In genomic region chr4:83112678-83113428, GRCh38 we compare ENCODE assay signal across 9 cellular contexts. TPM values are rescaled to one million over a fixed set of nuclear protein-coding genes. Genes with fewer than 3 reads are reported as not detected.
DNase-seq lines count a peak whose midpoint lies in the region; ATAC-seq and TF ChIP-seq lines count a peak whose summit lies in the region.
"Had no signal": no experiment of that assay in that cellular context is flagged by ENCODE, and none has a peak within 500 bp of the region (broad histone marks: within the 10 kb centered on the region; RNA-seq: fewer than 3 reads in every experiment).

No MANE protein-coding gene starts in this region.

- H3K4me1 Mint-ChIP-seq in activated naive CD8-positive, alpha-beta T cell treated with anti-CD3 and anti-CD28 coated beads, Interleukin-2, amount 50 U/mL, for 24 hours, result peaks cover 59% of the 10 kb centered on the region
- H3K4me1 Mint-ChIP-seq in chondrocyte (ENCODE audit: low read depth), result peaks cover 9% of the 10 kb centered on the region

- no peaks in the 10 kb centered on the region for H3K27me3 Mint-ChIP-seq in activated naive CD8-positive, alpha-beta T cell treated with anti-CD3 and anti-CD28 coated beads, Interleukin-2, amount 50 U/mL, for 24 hours
- H3K27me3 Mint-ChIP-seq in chondrocyte (ENCODE audit: low read depth), result no peaks in the 10 kb centered on the region

- ATAC-seq in activated naive CD8-positive, alpha-beta T cell treated with anti-CD3 and anti-CD28 coated beads, Interleukin-2, amount 50 U/mL, for 24 hours, result peak; percentile 25
- ATAC-seq in HG02759 (IDR thresholded peaks at IDR 0.05; ENCODE audit: unreplicated experiment), result no peak

- no peaks in the 10 kb centered on the region for H3K9me3 Mint-ChIP-seq in activated naive CD8-positive, alpha-beta T cell treated with anti-CD3 and anti-CD28 coated beads, Interleukin-2, amount 50 U/mL, for 24 hours
- no peaks in the 10 kb centered on the region for H3K9me3 Mint-ChIP-seq in chondrocyte (ENCODE audit: low read depth)

- H3K4me3 Mint-ChIP-seq in activated naive CD8-positive, alpha-beta T cell treated with anti-CD3 and anti-CD28 coated beads, Interleukin-2, amount 50 U/mL, for 24 hours, result peak overlapping the region; percentile 89
- H3K4me3 Mint-ChIP-seq in chondrocyte (ENCODE audit: unreplicated experiment), result no peak overlapping the region

- H3K27ac Mint-ChIP-seq in activated naive CD8-positive, alpha-beta T cell treated with anti-CD3 and anti-CD28 coated beads, Interleukin-2, amount 50 U/mL, for 24 hours, result peak overlapping the region; percentile 95
- H3K27ac Mint-ChIP-seq in chondrocyte (ENCODE audit: unreplicated experiment), result no peak overlapping the region

- H3K4me3 ChIP-seq in GM08714 (ENCODE audit: low read length), result peak overlapping the region; percentile 97
- peak overlapping the region; percentile 25 for H3K4me3 ChIP-seq in rectal smooth muscle tissue (ENCODE audit: low read length)

- H3K27ac ChIP-seq in rectal smooth muscle tissue (ENCODE audit: low read depth, low read length), result no peak overlapping the region

- H3K4me1 ChIP-seq in rectal smooth muscle tissue (ENCODE audit: control insufficient read depth, insufficient read depth, low read length), result peaks cover 2% of the 10 kb centered on the region

- H3K36me3 Mint-ChIP-seq in activated naive CD8-positive, alpha-beta T cell treated with anti-CD3 and anti-CD28 coated beads, Interleukin-2, amount 50 U/mL, for 24 hours (ENCODE audit: low read depth), result no peaks in the 10 kb centered on the region
- no peaks in the 10 kb centered on the region for H3K36me3 Mint-ChIP-seq in chondrocyte (ENCODE audit: low read depth)

- DNase-seq in NOMO-1 treated with dmso at 0.1 percent for 144 hours (lab: John Stamatoyannopoulos, UW; ENCODE audit: unreplicated experiment) (peak; percentile 47), ureter (ENCODE audit: low spot score) (no peak), chondrocyte (ENCODE audit: low spot score) (no peak)
- peak; percentile 48 for DNase-seq in activated naive CD8-positive, alpha-beta T cell treated with anti-CD3 and anti-CD28 coated beads, Interleukin-2, amount 50 U/mL, for 24 hours
- no peak for DNase-seq in activated CD4-positive, CD25-positive, alpha-beta regulatory T cell (lab: John Stamatoyannopoulos, UW)
- DNase-seq: dermis blood vessel endothelial cell had no signal

- no peak overlapping the region for H3K9ac ChIP-seq in rectal smooth muscle tissue (ENCODE audit: low read length)

- no peaks in the 10 kb centered on the region for H3K36me3 ChIP-seq in rectal smooth muscle tissue (ENCODE audit: control insufficient read depth, insufficient read depth, low read length)

- TF ChIP-seq CTCF in chondrocyte (IDR thresholded peaks at IDR 0.05), result no peak

- H3K27me3 ChIP-seq in rectal smooth muscle tissue (ENCODE audit: control insufficient read depth, insufficient read depth, low read length), result no peaks in the 10 kb centered on the region

RNA-seq across cellular contexts. Expression of gene PLAC8, which starts 1.7 kb away (rescaled TPM):
- total RNA-seq in ureter, result 4.9 TPM
- total RNA-seq in chondrocyte, result 0.51 TPM in 1 of 3 replicates, not detected in the others

Comparison
In these comparisons a context has a peak if more than half of its experiments do, and no peak if none do; other contexts are left out.
1. DNase-seq: peak in NOMO-1 treated with dmso at 0.1 percent for 144 hours (single experiment) and activated naive CD8-positive, alpha-beta T cell treated with anti-CD3 and anti-CD28 coated beads, Interleukin-2, amount 50 U/mL, for 24 hours (single experiment); none in activated CD4-positive, CD25-positive, alpha-beta regulatory T cell (0 of 4), ureter (single experiment) and chondrocyte (single experiment).